Comparison of ENCODE assay signal across 8 cellular contexts in genomic region chr4:10115271-10115656, GRCh38. TPM values are rescaled to one million over a fixed set of nuclear protein-coding genes. Genes with fewer than 3 reads are reported as not detected.
DNase-seq lines count a peak whose midpoint lies in the region; ATAC-seq and TF ChIP-seq lines count a peak whose summit lies in the region.

No MANE protein-coding gene starts in this region.

- H3K36me3 ChIP-seq in ES-I3 (ENCODE audit: insufficient read depth, low read length), result peaks cover 40% of the 10 kb centered on the region
- peaks cover 33% of the 10 kb centered on the region for H3K36me3 ChIP-seq in PC-3 (ENCODE audit: low read depth, low read length)
- peaks cover 55% of the 10 kb centered on the region for H3K36me3 ChIP-seq in endodermal cell (ENCODE audit: control insufficient read depth, insufficient read depth, low read length)

- 0 out of 2 replicates have a peak overlapping the region, but pooled peaks have one; percentile 0 for H3K27ac ChIP-seq in PC-3 (ENCODE audit: low read length)
- no peak overlapping the region for H3K27ac ChIP-seq in endodermal cell (ENCODE audit: low read depth, low read length)

- H3K4me3 ChIP-seq in PC-3 (ENCODE audit: low read length), result peak overlapping the region; percentile 80
- H3K4me3 ChIP-seq in endodermal cell (ENCODE audit: low read length), result peak overlapping the region; percentile 87

- H3K27me3 Mint-ChIP-seq in endodermal cell (ENCODE audit: insufficient read depth), result no peaks in the 10 kb centered on the region
- no peaks in the 10 kb centered on the region for H3K27me3 Mint-ChIP-seq in neural crest cell (ENCODE audit: low read depth)

- H3K79me2 ChIP-seq in PC-3 (ENCODE audit: low read length), result peaks cover 60% of the 10 kb centered on the region

- DNase-seq in PC-3 (peak; percentile 31), endodermal cell (no peak), neural crest cell (ENCODE audit: low read depth, low spot score) (no peak), T-helper 9 cell (no peak), retina (no peak)
- no peak for DNase-seq in stimulated activated CD4-positive, alpha-beta T cell treated with anti-CD3 and anti-CD28 coated beads, Interleukin-12 subunit alpha, Interleukin-12 subunit beta, amount 100 ng/mL, for 4 hours

- CTCF ChIA-PET in PC-3 (lab: Charles Lee), result no interaction called here

- H3K9me3 ChIP-seq in ES-I3 (ENCODE audit: control insufficient read depth, insufficient read depth, low read length) (no peaks in the 10 kb centered on the region), PC-3 (ENCODE audit: low read length) (no peaks in the 10 kb centered on the region), endodermal cell (ENCODE audit: control insufficient read depth, low read length) (no peaks in the 10 kb centered on the region)

- WGBS in endodermal cell (ENCODE audit: insufficient coverage in 1 of 2, insufficient read length in 1 of 2), 2 experiments, result 82 to 85% methylated on average over 8 of the region's 8 CpGs

- no peak for TF ChIP-seq CTCF in PC-3 (conservative IDR thresholded peaks at IDR 0.05; ENCODE audit: low read depth, low read length)
- TF ChIP-seq CTCF in endodermal cell (conservative IDR thresholded peaks at IDR 0.05), result no peak
- TF ChIP-seq CTCF in neural crest cell (conservative IDR thresholded peaks at IDR 0.05), result no peak

- H3K4me2 ChIP-seq in PC-3 (ENCODE audit: low read length), result peak overlapping the region; percentile 90

- H3K27ac Mint-ChIP-seq in endodermal cell (peak overlapping the region; percentile 97), neural crest cell (ENCODE audit: unreplicated experiment) (no peak overlapping the region)

- POLR2A ChIA-PET in PC-3 (lab: Charles Lee; ENCODE audit: unreplicated experiment), result no interaction called here

- intact Hi-C loops in PC-3 (cut with micrococcal nuclease), result loop anchor here (5.0 kb wide), 1 partner anchor 38 kb away; no protein-coding TSS in a partner anchor

- H3K9me3 Mint-ChIP-seq in endodermal cell (no peaks in the 10 kb centered on the region), neural crest cell (no peaks in the 10 kb centered on the region)

- H3K27me3 ChIP-seq in PC-3 (ENCODE audit: low read length), result no peaks in the 10 kb centered on the region
- H3K27me3 ChIP-seq in endodermal cell (ENCODE audit: control insufficient read depth, insufficient read depth, low read length, poor library complexity, severe bottlenecking), result no peaks in the 10 kb centered on the region

- ATAC-seq in PC-3 (no peak), GM18861 (IDR thresholded peaks at IDR 0.05; ENCODE audit: unreplicated experiment) (no peak)

- peaks cover 19% of the 10 kb centered on the region; the same call in 1 of the 2 replicates for H4K20me1 ChIP-seq in PC-3 (ENCODE audit: low read length)

- H3K9ac ChIP-seq in ES-I3 (ENCODE audit: low read depth, low read length), result peak overlapping the region; percentile 46
- peak overlapping the region; percentile 63 for H3K9ac ChIP-seq in PC-3 (ENCODE audit: low read length)
- peak overlapping the region; percentile 18 for H3K9ac ChIP-seq in endodermal cell (ENCODE audit: extremely low read depth, low read length, poor library complexity, severe bottlenecking)

- BruUV-seq in PC-3 (replicated peaks; lab: Mats Ljungman, UMichigan), result no TSS peak

- H3K4me3 Mint-ChIP-seq in endodermal cell (peak overlapping the region; percentile 92), neural crest cell (peak overlapping the region; percentile 94)

- peaks cover 51% of the 10 kb centered on the region for H3K36me3 Mint-ChIP-seq in endodermal cell (ENCODE audit: low read depth)
- peaks cover 4% of the 10 kb centered on the region for H3K36me3 Mint-ChIP-seq in neural crest cell (ENCODE audit: low read depth)

- H3K4me1 ChIP-seq in ES-I3 (ENCODE audit: insufficient read depth, low read length) (peaks cover 31% of the 10 kb centered on the region), PC-3 (ENCODE audit: insufficient read depth, low read length) (peaks cover 25% of the 10 kb centered on the region), endodermal cell (ENCODE audit: control insufficient read depth, insufficient read depth, low read length) (peaks cover 32% of the 10 kb centered on the region)

- no peak overlapping the region for H2AFZ ChIP-seq in PC-3 (ENCODE audit: low read length)

- H3K9me2 ChIP-seq in PC-3 (replicated peaks; ENCODE audit: low read length), result no peaks in the 10 kb centered on the region

- H3K4me1 Mint-ChIP-seq in endodermal cell (peaks cover 70% of the 10 kb centered on the region), neural crest cell (peaks cover 43% of the 10 kb centered on the region)

- H3F3A ChIP-seq in PC-3 (ENCODE audit: low read length, unreplicated experiment), result no peaks in the 10 kb centered on the region

RNA-seq across cellular contexts. Expression of gene WDR1, which starts 1.3 kb away (rescaled TPM):
- total RNA-seq in PC-3 (2014; rRNA removed) (148 and 150 TPM in 2 replicates), endodermal cell (100 to 1,000 TPM; 222 to 345 TPM), neural crest cell (154 and 155 TPM in 2 replicates)
- polyA plus RNA-seq in endodermal cell (2013, experiment 1 of 2), result 127 TPM
- polyA plus RNA-seq in endodermal cell (2013, experiment 2 of 2), result 106 TPM
